ENCODE assay signal across 8 cellular contexts in the genomic region with DNA sequence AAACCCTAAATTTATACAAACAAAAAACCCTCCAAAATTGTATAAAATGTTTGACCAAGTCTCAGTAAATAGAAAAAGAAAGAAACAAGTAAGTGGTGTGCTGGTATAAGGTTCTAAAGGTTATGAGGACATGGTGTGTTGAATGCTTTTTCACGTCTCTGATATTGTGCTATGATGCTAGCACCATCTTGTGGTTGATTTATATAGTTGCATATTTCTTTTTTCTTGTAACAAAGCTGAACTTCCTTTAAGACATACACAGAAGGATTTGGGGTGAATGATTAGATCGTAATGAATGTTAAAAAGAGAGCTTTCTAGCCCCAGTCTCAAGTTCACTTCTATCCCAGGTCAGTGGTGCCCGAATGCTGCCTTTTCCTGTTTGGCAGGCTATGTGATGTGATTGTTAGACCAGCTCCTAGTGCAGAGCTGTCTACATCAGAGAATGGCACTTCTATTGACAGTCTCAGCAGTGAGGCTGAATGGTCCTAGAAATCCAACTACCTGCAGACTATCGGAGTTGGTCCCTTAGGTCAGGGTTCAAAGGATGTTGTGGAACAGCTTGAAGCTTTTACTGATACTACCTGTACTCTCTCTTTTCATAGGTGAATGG. TPM values are rescaled to one million over a fixed set of nuclear protein-coding genes. Genes with fewer than 3 reads are reported as not detected.
DNase-seq lines count a peak whose midpoint lies in the region; ATAC-seq, FAIRE-seq and TF ChIP-seq lines count a peak whose summit lies in the region.

No MANE protein-coding gene starts in this region.

- H3K27me3 ChIP-seq in Panc1 (ENCODE audit: control insufficient read depth, insufficient read depth, low read length): no peaks in the 10 kb centered on the region
- H3K27me3 ChIP-seq in mesendoderm (ENCODE audit: insufficient read depth, low read length, poor library complexity): no peaks in the 10 kb centered on the region

- peaks cover 7% of the 10 kb centered on the region for H3K36me3 Mint-ChIP-seq in effector memory CD8-positive, alpha-beta T cell (ENCODE audit: insufficient read depth)

- no peak overlapping the region for H3K4me2 ChIP-seq in mesendoderm (ENCODE audit: low read length)

- H3K27ac ChIP-seq in Panc1 (ENCODE audit: low read length) (no peak overlapping the region), mesendoderm (ENCODE audit: low read depth, low read length) (no peak overlapping the region)

- WGBS in mesendoderm (ENCODE audit: extremely low coverage, insufficient coverage, low lambda C conversion rate): no CpG with 5 or more reads among the region's 4 CpGs

- H3K27me3 Mint-ChIP-seq in effector memory CD8-positive, alpha-beta T cell: no peaks in the 10 kb centered on the region

- no peak overlapping the region for H2BK120ac ChIP-seq in mesendoderm (ENCODE audit: low read depth, low read length)

- no peak overlapping the region for H4K8ac ChIP-seq in mesendoderm (ENCODE audit: low read depth, low read length)

- no peak overlapping the region for H3K23ac ChIP-seq in mesendoderm (ENCODE audit: low read length)

- no TSS peak for BruUV-seq in Panc1 (replicated peaks; lab: Mats Ljungman, UMichigan)

- CTCF ChIA-PET in Panc1 (lab: Charles Lee): interaction anchor here (0.6 to 1.2 kb wide), 9 partner anchors 19 to 913 kb away, joined by 3 to 11 read pairs (median 4); partner anchors contain the start of genes VTI1A and ZDHHC6

- H3K4me3 ChIP-seq in Panc1 (ENCODE audit: low read depth in 2 of 2, low read length in 2 of 2): no peak overlapping the region
- H3K4me3 ChIP-seq in mesendoderm (ENCODE audit: low read length): no peak overlapping the region

- peak; percentile 75 for ATAC-seq in HG03571 (IDR thresholded peaks at IDR 0.05; ENCODE audit: unreplicated experiment)
- peak; percentile 87 for ATAC-seq in Panc1
- peak; percentile 81 for ATAC-seq in effector memory CD8-positive, alpha-beta T cell (replicated peaks)

- H2AK5ac ChIP-seq in mesendoderm (ENCODE audit: low read length): no peak overlapping the region

- H3K4me1 ChIP-seq in Panc1 (ENCODE audit: control insufficient read depth, insufficient read depth, low read length) (0 out of 2 replicates have a peak, but pooled peaks cover 5% of the 10 kb centered on the region), mesendoderm (ENCODE audit: control insufficient read depth, low read depth, low read length) (no peaks in the 10 kb centered on the region)

- no peaks in the 10 kb centered on the region for H3K79me2 ChIP-seq in mesendoderm (ENCODE audit: control insufficient read depth, insufficient read depth, low read length)

- no peaks in the 10 kb centered on the region for H3K36me3 ChIP-seq in Panc1 (ENCODE audit: control insufficient read depth, insufficient read depth, low read length)
- no peaks in the 10 kb centered on the region for H3K36me3 ChIP-seq in mesendoderm (ENCODE audit: control insufficient read depth, insufficient read depth, low read length)

- DNase-seq in DMS 273 (lab: John Stamatoyannopoulos, UW; ENCODE audit: unreplicated experiment): peak; percentile 52
- DNase-seq in GM19239 (ENCODE audit: insufficient read length, low spot score): peak; percentile 22
- peak; percentile 50 for DNase-seq in Panc1 (ENCODE audit: low read depth, low spot score)
- no peak for DNase-seq in effector memory CD8-positive, alpha-beta T cell
- DNase-seq in mesendoderm: peak; percentile 59
- no peak for DNase-seq in stimulated activated CD4-positive, alpha-beta T cell treated with anti-CD3 and anti-CD28 coated beads, Interleukin-15, amount 100 ng/mL, for 24 hours
- no peak for DNase-seq in activated naive CD4-positive, alpha-beta T cell (lab: John Stamatoyannopoulos, UW)

- H3K4me3 Mint-ChIP-seq in effector memory CD8-positive, alpha-beta T cell: no peak overlapping the region

- in situ Hi-C loops in Panc1 (cut with HindIII; ENCODE audit: low pct_unique_long_range_greater_than_20kb, low sequenced_read_pairs): no loop called here

- peaks cover 5% of the 10 kb centered on the region for H3K79me1 ChIP-seq in mesendoderm (ENCODE audit: low read length)

- TF ChIP-seq CTCF in Panc1 (IDR thresholded peaks at IDR 0.05): peak; percentile 85

- no peaks in the 10 kb centered on the region for H3K9me3 ChIP-seq in Panc1 (ENCODE audit: control insufficient read depth, insufficient read depth, low read depth, low read length)

- no peak overlapping the region for H2BK15ac ChIP-seq in mesendoderm (replicated peaks; ENCODE audit: low read depth)

- H3K18ac ChIP-seq in mesendoderm (ENCODE audit: low read length): no peak overlapping the region

- H2BK5ac ChIP-seq in mesendoderm (ENCODE audit: low read length): no peak overlapping the region

- POLR2A ChIA-PET in Panc1 (lab: Charles Lee): interaction anchor here (0.7 kb wide), 1 partner anchor 1590 kb away, joined by 3 read pairs; no protein-coding TSS in a partner anchor

- H3K4ac ChIP-seq in mesendoderm (ENCODE audit: low read depth, low read length): no peak overlapping the region

- intact Hi-C loops in Panc1 (cut with micrococcal nuclease; ENCODE audit: unreplicated experiment): loop anchor here (5.0 to 10.0 kb wide), 2 partner anchors 155 to 483 kb away; partner anchors contain the start of gene TCF7L2

- H4K5ac ChIP-seq in mesendoderm (ENCODE audit: low read length): no peak overlapping the region

- H3K9ac ChIP-seq in mesendoderm (ENCODE audit: low read length): no peak overlapping the region

- H3K27ac Mint-ChIP-seq in effector memory CD8-positive, alpha-beta T cell: peak overlapping the region in 1 of 2 donors; percentile 54

- peak; percentile 73 for FAIRE-seq in GM19239 (lab: Jason Lieb, UNC)

- H3K56ac ChIP-seq in mesendoderm (ENCODE audit: low read length): no peak overlapping the region

- H3K4me1 Mint-ChIP-seq in effector memory CD8-positive, alpha-beta T cell (ENCODE audit: low read depth in 2 of 2): peaks cover 1 to 11% of the 10 kb centered on the region in 2 donors

- no peaks in the 10 kb centered on the region for H3K9me3 Mint-ChIP-seq in effector memory CD8-positive, alpha-beta T cell

RNA-seq across cellular contexts. Expression of gene VTI1A, which starts 25.0 kb away (rescaled TPM):
- total RNA-seq in Panc1 (2021; ENCODE audit: unreplicated experiment): 36.3 TPM
- 12.8 TPM for polyA plus RNA-seq in Panc1 (2012; ENCODE audit: insufficient read length)
- 10.7 TPM for polyA plus RNA-seq in mesendoderm (2013, experiment 1 of 2)
- polyA plus RNA-seq in mesendoderm (2013, experiment 2 of 2): 10.1 TPM

RNA-seq across cellular contexts. Expression of gene ZDHHC6, which starts 25.3 kb away (rescaled TPM):
- total RNA-seq in Panc1 (2021; ENCODE audit: unreplicated experiment): 40.3 TPM
- 26.2 TPM for polyA plus RNA-seq in Panc1 (2012; ENCODE audit: insufficient read length)
- polyA plus RNA-seq in mesendoderm (2013, experiment 1 of 2): 21.6 TPM
- polyA plus RNA-seq in mesendoderm (2013, experiment 2 of 2): 21.7 TPM

Comparison
In these comparisons a context has a peak if more than half of its experiments do, and no peak if none do; other contexts are left out.
1. DNase-seq: peak in DMS 273 (single experiment), GM19239 (single experiment), Panc1 (single experiment) and mesendoderm (single experiment); none in effector memory CD8-positive, alpha-beta T cell (0 of 3), stimulated activated CD4-positive, alpha-beta T cell treated with anti-CD3 and anti-CD28 coated beads, Interleukin-15, amount 100 ng/mL, for 24 hours (single experiment) and activated naive CD4-positive, alpha-beta T cell (0 of 4).
2. Peak in every context shown above with its lines, with median percentiles within 50 percentile points of each other: ATAC-seq.